In the genomic region with DNA sequence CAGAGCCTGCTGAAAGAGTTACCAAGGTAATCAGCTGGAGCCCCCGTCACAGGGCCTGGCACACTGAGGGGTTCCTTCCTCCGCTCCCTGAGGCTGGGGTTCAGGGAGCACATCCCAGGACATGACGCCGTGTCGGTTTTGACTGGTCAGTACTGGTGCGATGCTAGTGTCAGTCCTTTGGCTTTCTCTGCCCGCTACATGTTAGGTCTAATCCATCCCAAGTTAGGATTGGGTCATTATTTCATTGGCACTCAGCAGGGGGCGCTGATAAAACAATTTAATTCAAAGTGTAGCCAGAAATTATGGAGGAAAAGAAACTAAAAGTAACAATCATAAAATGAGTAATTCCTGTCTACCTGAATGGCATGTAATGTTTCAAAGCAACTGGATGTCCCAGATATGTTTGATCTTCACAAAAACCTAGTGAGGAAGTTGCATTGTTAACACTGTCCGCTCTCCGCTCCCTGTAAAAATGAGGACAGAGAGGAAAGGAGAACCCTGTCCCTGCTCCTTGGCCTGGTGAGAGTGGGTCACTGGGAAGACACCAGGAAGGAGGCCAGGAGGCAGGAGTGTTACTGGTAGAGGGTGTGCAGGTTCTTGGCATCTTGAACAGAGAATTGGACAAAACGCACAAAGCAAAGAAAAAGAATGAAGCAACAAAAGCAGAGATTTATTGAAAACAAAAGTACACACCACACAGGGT, we compare ENCODE assay signal across 8 cellular contexts. TPM values are rescaled to one million over a fixed set of nuclear protein-coding genes. Genes with fewer than 3 reads are reported as not detected.
DNase-seq lines count a peak whose midpoint lies in the region; TF ChIP-seq lines count a peak whose summit lies in the region.

No MANE protein-coding gene starts in this region.

- H3K27me3 Mint-ChIP-seq in T-helper 2 cell treated with Interferon-gamma antibody and Interleukin-4, amounts not matched to agents 5 μg/mL and 100 μg/mL, for 36 hours (ENCODE audit: low read depth): no peaks in the 10 kb centered on the region

- H3K4me1 ChIP-seq in esophagus muscularis mucosa: peaks cover 9 to 14% (median 10%) of the 10 kb centered on the region in 4 donors
- peaks cover 2 to 4% of the 10 kb centered on the region in 2 experiments for H3K4me1 ChIP-seq in trophoblast cell (ENCODE audit: control insufficient read depth in 1 of 2, insufficient read depth in 2 of 2, low read length in 2 of 2)

- no peak overlapping the region for H3K4me3 Mint-ChIP-seq in T-helper 2 cell treated with Interferon-gamma antibody and Interleukin-4, amounts not matched to agents 5 μg/mL and 100 μg/mL, for 36 hours

- H3K9ac ChIP-seq in trophoblast cell (ENCODE audit: low read length): no peak overlapping the region

- H3K4me3 ChIP-seq in AG04449 (ENCODE audit: low read depth, low read length) (no peak overlapping the region), HL-60 (replicated peaks; ENCODE audit: insufficient read depth, low read length) (no peak overlapping the region), esophagus muscularis mucosa (no peak overlapping the region), trophoblast cell (ENCODE audit: low read depth, low read length) (no peak overlapping the region)

- DNase-seq in AG04449 (ENCODE audit: low read depth, low spot score) (no peak), HL-60 (ENCODE audit: low read depth in 1 of 2, low spot score in 1 of 2) (peak in 1 of 2 experiments; percentile 40), esophagus muscularis mucosa (ENCODE audit: extremely low spot score) (no peak), trophoblast cell (peak; percentile 36 to 38), T-helper 9 cell (no peak), DMS153 treated with DMSO at 0.1 percent for 48 hours (lab: John Stamatoyannopoulos, UW; ENCODE audit: unreplicated experiment) (no peak), NCI-H187 (lab: John Stamatoyannopoulos, UW) (no peak)
- peak; percentile 29 for DNase-seq in T-helper 2 cell treated with Interferon-gamma antibody and Interleukin-4, amounts not matched to agents 5 μg/mL and 100 μg/mL, for 36 hours (ENCODE audit: low spot score)

- peaks cover 17% of the 10 kb centered on the region for H3K4me1 Mint-ChIP-seq in T-helper 2 cell treated with Interferon-gamma antibody and Interleukin-4, amounts not matched to agents 5 μg/mL and 100 μg/mL, for 36 hours (ENCODE audit: low read depth)

- H3K79me2 ChIP-seq in trophoblast cell (ENCODE audit: control insufficient read depth, insufficient read depth, low read length, poor library complexity): no peaks in the 10 kb centered on the region

- H2BK12ac ChIP-seq in trophoblast cell (ENCODE audit: low read length): no peak overlapping the region

- no peak overlapping the region for H4K91ac ChIP-seq in trophoblast cell (ENCODE audit: low read depth, low read length)

- no peak overlapping the region for H2BK5ac ChIP-seq in trophoblast cell (ENCODE audit: low read depth, low read length, poor library complexity)

- TF ChIP-seq CTCF in AG04449 (IDR thresholded peaks at IDR 0.05; ENCODE audit: insufficient read depth, low read length, missing control alignments): peak; percentile 44
- peak; percentile 14 for TF ChIP-seq CTCF in HL-60 (IDR thresholded peaks at IDR 0.05; ENCODE audit: insufficient read depth, low read length)
- peak; percentile 54 to 64 (median 57) for TF ChIP-seq CTCF in esophagus muscularis mucosa (IDR thresholded peaks at IDR 0.05)

- H2AK5ac ChIP-seq in trophoblast cell (ENCODE audit: low read length): no peak overlapping the region

- POLR2A ChIA-PET in AG04449 (lab: Yijun Ruan, JAX): no interaction called here

- H2BK120ac ChIP-seq in trophoblast cell (ENCODE audit: insufficient read depth, low read length, poor library complexity): no peak overlapping the region

- H3K9me3 ChIP-seq in esophagus muscularis mucosa: peaks cover 0 to 4% (median 1%) of the 10 kb centered on the region in 4 donors
- H3K9me3 ChIP-seq in trophoblast cell (ENCODE audit: insufficient read depth, low read depth, low read length): peaks cover 6% of the 10 kb centered on the region

- no peaks in the 10 kb centered on the region for H3K36me3 ChIP-seq in esophagus muscularis mucosa
- H3K36me3 ChIP-seq in trophoblast cell (ENCODE audit: control insufficient read depth in 1 of 2, insufficient read depth in 2 of 2, low read length in 2 of 2): no peaks in the 10 kb centered on the region

- H3K27ac Mint-ChIP-seq in T-helper 2 cell treated with Interferon-gamma antibody and Interleukin-4, amounts not matched to agents 5 μg/mL and 100 μg/mL, for 36 hours: peak overlapping the region; percentile 47

- no peak overlapping the region for H3K23ac ChIP-seq in trophoblast cell (ENCODE audit: low read length)

- H3K27ac ChIP-seq in HL-60 (replicated peaks) (no peak overlapping the region), esophagus muscularis mucosa (replicated peaks in 1 of 4) (no peak overlapping the region), trophoblast cell (ENCODE audit: low read depth, low read length) (no peak overlapping the region)

- H4K8ac ChIP-seq in trophoblast cell (ENCODE audit: low read depth, low read length): no peak overlapping the region

- no peaks in the 10 kb centered on the region for H3K27me3 ChIP-seq in HL-60 (ENCODE audit: insufficient read depth, poor library complexity, severe bottlenecking)
- no peaks in the 10 kb centered on the region for H3K27me3 ChIP-seq in esophagus muscularis mucosa
- H3K27me3 ChIP-seq in trophoblast cell (ENCODE audit: insufficient read depth, low read length): no peaks in the 10 kb centered on the region

- H3K36me3 Mint-ChIP-seq in T-helper 2 cell treated with Interferon-gamma antibody and Interleukin-4, amounts not matched to agents 5 μg/mL and 100 μg/mL, for 36 hours (ENCODE audit: low read depth): no peaks in the 10 kb centered on the region

- TF ChIP-seq EP300 in esophagus muscularis mucosa (IDR thresholded peaks at IDR 0.05): no peak

- no peak overlapping the region for H3K4me2 ChIP-seq in trophoblast cell (ENCODE audit: low read length)

- H3K79me1 ChIP-seq in trophoblast cell (ENCODE audit: low read length): no peaks in the 10 kb centered on the region

- H2AFZ ChIP-seq in trophoblast cell (ENCODE audit: insufficient read depth, low read length, poor library complexity): no peak overlapping the region

- H3K4ac ChIP-seq in trophoblast cell (ENCODE audit: low read depth, low read length): no peak overlapping the region

- CTCF ChIA-PET in AG04449 (lab: Yijun Ruan, JAX): interaction anchor here (0.6 to 8.9 kb wide), 22 partner anchors 8 to 229 kb away, joined by 3 to 307 read pairs (median 4); no protein-coding TSS in a partner anchor

- H3K9me3 Mint-ChIP-seq in T-helper 2 cell treated with Interferon-gamma antibody and Interleukin-4, amounts not matched to agents 5 μg/mL and 100 μg/mL, for 36 hours: peaks cover 7% of the 10 kb centered on the region

- no peak overlapping the region for H3K14ac ChIP-seq in trophoblast cell (ENCODE audit: low read length)

- no peak overlapping the region for H4K12ac ChIP-seq in trophoblast cell (ENCODE audit: low read depth, low read length)

- no peak overlapping the region for H3K18ac ChIP-seq in trophoblast cell (ENCODE audit: low read length)

- TF ChIP-seq POLR2A in esophagus muscularis mucosa (IDR thresholded peaks at IDR 0.05; ENCODE audit: low read depth): no peak

- 75% methylated on average over 7 of the region's 11 CpGs for WGBS in esophagus muscularis mucosa
- WGBS in trophoblast cell (ENCODE audit: extremely low coverage, insufficient coverage, insufficient read length): no CpG with 5 or more reads among the region's 11 CpGs

- intact Hi-C loops in esophagus muscularis mucosa (cut with DNase I): no loop called here

RNA-seq across cellular contexts. Expression of a gene that starts 27.1 kb away (rescaled TPM):
- total RNA-seq in esophagus muscularis mucosa: 10 to 100 TPM; 19.1 to 60.6 (median 47.1) TPM
- polyA plus RNA-seq in trophoblast cell (2013): 34.0 and 35.3 TPM in 2 replicates

RNA-seq across cellular contexts. Expression of a gene that starts 50.4 kb away (rescaled TPM):
- total RNA-seq in esophagus muscularis mucosa: 10 to 100 TPM; 10.5 to 12.8 (median 11.2) TPM
- 15.8 and 15.9 TPM in 2 replicates for polyA plus RNA-seq in trophoblast cell (2013)

Comparison
In these comparisons a context has a peak if more than half of its experiments do, and no peak if none do; other contexts are left out.
1. DNase-seq: peak in T-helper 2 cell treated with Interferon-gamma antibody and Interleukin-4, amounts not matched to agents 5 μg/mL and 100 μg/mL, for 36 hours (single experiment) and trophoblast cell (2 of 2); none in AG04449 (single experiment), esophagus muscularis mucosa (single experiment), T-helper 9 cell (single experiment), DMS153 treated with DMSO at 0.1 percent for 48 hours (single experiment) and NCI-H187 (0 of 2).
2. Peak in every context shown above with its lines, with median percentiles within 50 percentile points of each other: CTCF ChIP-seq.